Comparison of ENCODE assay signal across 26 cellular contexts in genomic region chr3:144289057-144289456, GRCh38.
"Had no signal": no experiment of that assay in that cellular context is flagged by ENCODE, and none has a peak within 500 bp of the region (broad histone marks: within the 10 kb centered on the region; RNA-seq: fewer than 3 reads in every experiment).

No MANE protein-coding gene starts in this region.

- H3K36me3 Mint-ChIP-seq: immature natural killer cell; naive thymus-derived CD8-positive, alpha-beta T cell; neural progenitor cell; stimulated activated memory B cell treated with anti-CD40 and anti-IgM and Interleukin-4, amounts not matched to agents 10 μg/mL and 1 μg/mL and 100 μg/mL, for 72 hours had no signal

- H3K27ac Mint-ChIP-seq: immature natural killer cell; naive thymus-derived CD8-positive, alpha-beta T cell; nephron progenitor cell; neural progenitor cell; stimulated activated memory B cell treated with anti-CD40 and anti-IgM and Interleukin-4, amounts not matched to agents 10 μg/mL and 1 μg/mL and 100 μg/mL, for 72 hours had no signal

- DNase-seq: hypothalamus; immature natural killer cell; kidney; left colon; left lung; lower lobe of right lung; mammary epithelial cell; mesenchymal stem cell; naive thymus-derived CD8-positive, alpha-beta T cell; nephron progenitor cell; occipital lobe; psoas muscle; right lobe of liver; stimulated activated CD4-positive, alpha-beta T cell treated with anti-CD3 and anti-CD28 coated beads, Interleukin-1b, Interleukin-23, amount 100 ng/mL, for 48 hours; stimulated activated CD4-positive, alpha-beta T cell treated with anti-CD3 and anti-CD28 coated beads, Interleukin-2, amount 100 ng/mL, for 48 hours; stimulated activated CD4-positive, alpha-beta T cell treated with anti-CD3 and anti-CD28 coated beads, Interleukin-4, amount 100 ng/mL, for 4 hours; stimulated activated CD8-positive, alpha-beta memory T cell treated with anti-CD3 and anti-CD28 coated beads, Interleukin-4, amount 100 ng/mL, for 48 hours; stimulated activated naive CD4-positive, alpha-beta T cell treated with Interleukin-2 at 50 U/mL for 16 hours; substantia nigra; upper lobe of right lung had no signal

- H3K27ac ChIP-seq: left lung, lower lobe of right lung, neural progenitor cell, neutrophil, parathyroid adenoma, psoas muscle, right lobe of liver, tibial nerve, upper lobe of right lung had no signal

- H3K27me3 ChIP-seq: left lung, neural progenitor cell, neutrophil, right lobe of liver, tibial nerve, upper lobe of right lung had no signal

- H3K4me3 Mint-ChIP-seq: immature natural killer cell; naive thymus-derived CD8-positive, alpha-beta T cell; nephron progenitor cell; neural progenitor cell; stimulated activated memory B cell treated with anti-CD40 and anti-IgM and Interleukin-4, amounts not matched to agents 10 μg/mL and 1 μg/mL and 100 μg/mL, for 72 hours had no signal

- H3K4me1 Mint-ChIP-seq: immature natural killer cell, nephron progenitor cell, neural progenitor cell had no signal

- H3K4me1 ChIP-seq: left lung, lower lobe of right lung, neural progenitor cell, parathyroid adenoma, psoas muscle, right lobe of liver, tibial nerve, upper lobe of right lung had no signal

- H3K4me3 ChIP-seq: left lung, lower lobe of right lung, neural progenitor cell, psoas muscle, right lobe of liver, smooth muscle cell, tibial nerve, upper lobe of right lung had no signal

- ATAC-seq: left colon; left lung; lower lobe of right lung; naive thymus-derived CD8-positive, alpha-beta T cell; psoas muscle; right lobe of liver; stimulated activated memory B cell treated with anti-CD40 and anti-IgM and Interleukin-4, amounts not matched to agents 10 μg/mL and 1 μg/mL and 100 μg/mL, for 72 hours; upper lobe of right lung had no signal

- H3K36me3 ChIP-seq: left lung, lower lobe of right lung, neural progenitor cell, neutrophil, right lobe of liver, tibial nerve, upper lobe of right lung had no signal

- H3K9me3 ChIP-seq: neutrophil, psoas muscle, right lobe of liver, upper lobe of right lung had no signal

- H3K27me3 Mint-ChIP-seq: stimulated activated memory B cell treated with anti-CD40 and anti-IgM and Interleukin-4, amounts not matched to agents 10 μg/mL and 1 μg/mL and 100 μg/mL, for 72 hours had no signal
